Comparison of ENCODE assay signal across 12 cellular contexts in genomic region chr13:42337808-42338600, GRCh38.
"Had no signal": no experiment of that assay in that cellular context is flagged by ENCODE, and none has a peak within 500 bp of the region (broad histone marks: within the 10 kb centered on the region; RNA-seq: fewer than 3 reads in every experiment).

No MANE protein-coding gene starts in this region.

- H3K4me1 ChIP-seq: body of pancreas, stomach had no signal

- H3K9me3 ChIP-seq: body of pancreas, stomach, thoracic aorta had no signal

- DNase-seq: activated naive CD4-positive, alpha-beta T cell; body of pancreas; effector memory CD8-positive, alpha-beta T cell; left ventricle myocardium superior; mesendoderm; stimulated activated CD4-positive, alpha-beta T cell treated with anti-CD3 and anti-CD28 coated beads, Interleukin-4, amount 100 ng/mL, for 1 hour; stimulated activated CD8-positive, alpha-beta memory T cell treated with anti-CD3 and anti-CD28 coated beads, Interleukin-4, amount 100 ng/mL, for 48 hours; stomach; T-helper 9 cell had no signal

- H3K27me3 ChIP-seq: body of pancreas, stomach had no signal

- H3K36me3 ChIP-seq: stomach, thoracic aorta had no signal

- H3K4me3 ChIP-seq: body of pancreas, stomach, thoracic aorta had no signal

- H3K27ac ChIP-seq: body of pancreas, epithelial cell of prostate, stomach, thoracic aorta, VCaP had no signal
